In genomic region chr19:51688665-51689571, GRCh38 we compare ENCODE assay signal across 8 cellular contexts. TPM values are rescaled to one million over a fixed set of nuclear protein-coding genes. Genes with fewer than 3 reads are reported as not detected.
DNase-seq lines count a peak whose midpoint lies in the region; ATAC-seq and TF ChIP-seq lines count a peak whose summit lies in the region.

No MANE protein-coding gene starts in this region.

- DNase-seq in Calu3: peak; percentile 96
- DNase-seq in KBM-7: peak; percentile 73
- DNase-seq in SW480 (ENCODE audit: low spot score): peak; percentile 74
- no peak for DNase-seq in effector memory CD4-positive, alpha-beta T cell
- DNase-seq in lower leg skin (ENCODE audit: low spot score in 2 of 2): peak; percentile 72 to 97
- DNase-seq in stimulated activated naive CD8-positive, alpha-beta T cell treated with anti-CD3 and anti-CD28 coated beads, Interleukin-15, amount 100 ng/mL, for 72 hours: no peak

- peak overlapping the region; percentile 82 for H3K4me3 Mint-ChIP-seq in Calu3 (ENCODE audit: low read depth, unreplicated experiment)
- H3K4me3 Mint-ChIP-seq in stimulated activated naive CD8-positive, alpha-beta T cell treated with anti-CD3 and anti-CD28 coated beads, Interleukin-15, amount 100 ng/mL, for 72 hours: peak overlapping the region; percentile 73 to 85

- peak; percentile 13 for ATAC-seq in stimulated activated naive CD8-positive, alpha-beta T cell treated with anti-CD3 and anti-CD28 coated beads, Interleukin-15, amount 100 ng/mL, for 72 hours
- no peak for ATAC-seq in HG02981 (IDR thresholded peaks at IDR 0.05; ENCODE audit: unreplicated experiment)
- ATAC-seq in HG03025 (IDR thresholded peaks at IDR 0.05; ENCODE audit: low FRiP score, unreplicated experiment): no peak

- in situ Hi-C loops in KBM-7 (cut with MboI; ENCODE audit: low pct_unique_long_range_greater_than_20kb, low sequenced_read_pairs): no loop called here

- 2% methylated on average over 58 to 63 of the region's 63 CpGs for WGBS in lower leg skin, 2 donors

- peaks cover 3% of the 10 kb centered on the region for H3K9me3 Mint-ChIP-seq in Calu3 (ENCODE audit: low read depth, unreplicated experiment)
- peaks cover 6 to 21% of the 10 kb centered on the region in 2 donors for H3K9me3 Mint-ChIP-seq in stimulated activated naive CD8-positive, alpha-beta T cell treated with anti-CD3 and anti-CD28 coated beads, Interleukin-15, amount 100 ng/mL, for 72 hours

- CTCF ChIA-PET in Calu3 (lab: Charles Lee): interaction anchor here (0.5 to 1.6 kb wide), 12 partner anchors 10 to 350 kb away, joined by 3 to 8 read pairs (median 4); no protein-coding TSS in a partner anchor

- H3K27ac ChIP-seq in effector memory CD4-positive, alpha-beta T cell (ENCODE audit: insufficient read depth, low read length, poor library complexity, severe bottlenecking): no peak overlapping the region

- no peaks in the 10 kb centered on the region for H3K27me3 Mint-ChIP-seq in Calu3 (ENCODE audit: unreplicated experiment)
- H3K27me3 Mint-ChIP-seq in stimulated activated naive CD8-positive, alpha-beta T cell treated with anti-CD3 and anti-CD28 coated beads, Interleukin-15, amount 100 ng/mL, for 72 hours: peaks cover 18% of the 10 kb centered on the region

- H3K36me3 Mint-ChIP-seq in Calu3 (ENCODE audit: insufficient read depth, unreplicated experiment): peaks cover 58% of the 10 kb centered on the region

- H3K27ac Mint-ChIP-seq in Calu3 (ENCODE audit: unreplicated experiment): peak overlapping the region; percentile 71
- peak overlapping the region in 1 of 2 donors; percentile 72 for H3K27ac Mint-ChIP-seq in stimulated activated naive CD8-positive, alpha-beta T cell treated with anti-CD3 and anti-CD28 coated beads, Interleukin-15, amount 100 ng/mL, for 72 hours

- TF ChIP-seq CTCF in Calu3 (IDR thresholded peaks at IDR 0.05; ENCODE audit: unreplicated experiment): no peak
- TF ChIP-seq CTCF in lower leg skin (IDR thresholded peaks at IDR 0.05): peak in 1 of 3 donors; percentile 8

- no peaks in the 10 kb centered on the region for H3K9me3 ChIP-seq in effector memory CD4-positive, alpha-beta T cell (ENCODE audit: control insufficient read depth, low read length)

- H3K4me1 Mint-ChIP-seq in Calu3 (ENCODE audit: low read depth, unreplicated experiment): peaks cover 45% of the 10 kb centered on the region
- peaks cover 36% of the 10 kb centered on the region for H3K4me1 Mint-ChIP-seq in stimulated activated naive CD8-positive, alpha-beta T cell treated with anti-CD3 and anti-CD28 coated beads, Interleukin-15, amount 100 ng/mL, for 72 hours

- intact Hi-C loops in Calu3 (cut with micrococcal nuclease; ENCODE audit: unreplicated experiment): no loop called here
- intact Hi-C loops in lower leg skin (cut with DNase I; ENCODE audit: low total_unique reads): no loop called here

- H3K4me1 ChIP-seq in effector memory CD4-positive, alpha-beta T cell (ENCODE audit: control insufficient read depth, insufficient read depth, low read length, poor library complexity, severe bottlenecking): peaks cover 27% of the 10 kb centered on the region

- peak overlapping the region; percentile 74 for H3K4me3 ChIP-seq in effector memory CD4-positive, alpha-beta T cell (ENCODE audit: insufficient read depth, low read depth, low read length, poor library complexity, severe bottlenecking)
- peak overlapping the region; percentile 63 for H3K4me3 ChIP-seq in lower leg skin (ENCODE audit: low read depth, poor library complexity, severe bottlenecking)

- no peaks in the 10 kb centered on the region for H3K27me3 ChIP-seq in effector memory CD4-positive, alpha-beta T cell (replicated peaks; ENCODE audit: control insufficient read depth, insufficient read depth, low read length, poor library complexity, severe bottlenecking)

- TF ChIP-seq POLR2A in lower leg skin (IDR thresholded peaks at IDR 0.05): no peak

- no peaks in the 10 kb centered on the region for H3K36me3 ChIP-seq in effector memory CD4-positive, alpha-beta T cell (ENCODE audit: control insufficient read depth, insufficient read depth, low read length)

- BruUV-seq in Calu3 (replicated peaks; lab: Mats Ljungman, UMichigan): no TSS peak

RNA-seq across cellular contexts. Expression of gene SPACA6, which starts 4.2 kb away (rescaled TPM):
- 30.3 and 33.7 TPM in 2 replicates for total RNA-seq in Calu3 (2022)
- 1 to 10 TPM in 3 of 4 donors, under 1 TPM in 1; 0.74 to 5.1 (median 3.6) TPM for total RNA-seq in lower leg skin

RNA-seq across cellular contexts. Expression of gene HAS1, which starts 34.9 kb away (rescaled TPM):
- not detected in 2 replicates for total RNA-seq in Calu3 (2022)
- 1 to 10 TPM in 2 of 4 donors, under 1 TPM in 1, not detected in 1; 0.97 to 2.4 (median 2.4) TPM for total RNA-seq in lower leg skin

RNA-seq across cellular contexts. Expression of gene SIGLEC14, which starts 42.3 kb away (rescaled TPM):
- total RNA-seq in Calu3 (2022) (not detected in 2 replicates), lower leg skin (1 to 10 TPM in 1 of 4 donors, under 1 TPM in 1, not detected in 2; 0.84 to 1.0 TPM)

RNA-seq across cellular contexts. Expression of gene SIGLEC5, which starts 58.7 kb away (rescaled TPM):
- not detected in 2 replicates for total RNA-seq in Calu3 (2022)
- under 1 TPM in 2 of 4 donors, not detected in 2; 0.72 to 0.76 TPM for total RNA-seq in lower leg skin

Comparison
In these comparisons a context has a peak if more than half of its experiments do, and no peak if none do; other contexts are left out.
1. DNase-seq: peak in Calu3 (single experiment), KBM-7 (single experiment), SW480 (single experiment) and lower leg skin (2 of 2); none in effector memory CD4-positive, alpha-beta T cell (0 of 3) and stimulated activated naive CD8-positive, alpha-beta T cell treated with anti-CD3 and anti-CD28 coated beads, Interleukin-15, amount 100 ng/mL, for 72 hours (0 of 2).